Comparison of ENCODE assay signal across 25 cellular contexts in the genomic region with DNA sequence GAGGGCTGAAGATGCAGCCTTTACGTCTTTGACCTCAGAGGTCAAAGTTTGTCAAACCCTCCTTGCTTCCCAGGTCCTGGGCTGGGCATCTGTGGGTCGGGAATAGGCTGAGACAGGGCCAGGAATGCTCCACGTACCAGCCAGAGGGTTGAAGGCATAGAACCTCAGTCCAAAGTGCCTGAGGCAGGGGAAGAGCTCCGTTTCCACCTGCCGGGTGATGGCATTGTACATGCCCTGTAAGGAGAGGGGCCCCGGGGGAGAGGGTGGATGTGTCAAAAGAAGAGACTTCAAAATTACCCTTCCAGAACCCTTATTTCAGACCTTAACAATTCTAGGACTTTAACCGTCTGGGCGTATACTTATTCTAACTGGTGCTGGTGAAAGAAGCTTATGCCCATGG.
"Had no signal": no experiment of that assay in that cellular context is flagged by ENCODE, and none has a peak within 500 bp of the region (broad histone marks: within the 10 kb centered on the region; RNA-seq: fewer than 3 reads in every experiment).

No MANE protein-coding gene starts in this region.

- H3K27ac ChIP-seq: lower lobe of right lung, prostate gland, suprapubic skin, thoracic aorta, tibial artery, uterus had no signal

- DNase-seq: hippocampal formation; kidney glomerular epithelial cell; left cardiac atrium; left ventricle myocardium superior; lower lobe of right lung; mammary epithelial cell; mesenchymal stem cell; naive thymus-derived CD8-positive, alpha-beta T cell; nucleus accumbens; posterior cingulate gyrus; retina; right cardiac atrium; stimulated activated CD4-positive, alpha-beta T cell treated with anti-CD3 and anti-CD28 coated beads, Interleukin-1b, Interleukin-23, amount 100 ng/mL, for 48 hours; stimulated activated CD4-positive, alpha-beta T cell treated with anti-CD3 and anti-CD28 coated beads, Interleukin-2, amount 100 ng/mL, for 48 hours; stimulated activated CD4-positive, alpha-beta T cell treated with anti-CD3 and anti-CD28 coated beads, Interleukin-4, amount 100 ng/mL, for 4 hours; stimulated activated CD8-positive, alpha-beta memory T cell treated with anti-CD3 and anti-CD28 coated beads, Interleukin-4, amount 100 ng/mL, for 48 hours; stimulated activated naive CD8-positive, alpha-beta T cell treated with anti-CD3 and anti-CD28 coated beads, Interleukin-15, Interleukin-2, amounts not matched to agents 100 U/mL and 50 U/mL, for 24 hours; tibial artery; uterus had no signal

- H3K9me3 ChIP-seq: lower lobe of right lung, pancreas, prostate gland, suprapubic skin, thoracic aorta, tibial artery, uterus had no signal

- H3K27me3 ChIP-seq: pancreas, suprapubic skin, tibial artery, uterus had no signal

- H3K4me3 ChIP-seq: lower lobe of right lung, prostate gland, smooth muscle cell, suprapubic skin, thoracic aorta, tibial artery, uterus had no signal

- H3K4me2 ChIP-seq: smooth muscle cell had no signal

- H3K4me1 ChIP-seq: prostate gland, uterus had no signal

- H3K36me3 ChIP-seq: lower lobe of right lung, prostate gland, thoracic aorta, uterus had no signal

- ATAC-seq: left cardiac atrium; left ventricle myocardium superior; lower lobe of right lung; naive thymus-derived CD8-positive, alpha-beta T cell; right cardiac atrium; stimulated activated memory B cell treated with anti-CD40 and anti-IgM and Interleukin-4, amounts not matched to agents 10 μg/mL and 1 μg/mL and 100 μg/mL, for 72 hours; stimulated activated naive CD8-positive, alpha-beta T cell treated with anti-CD3 and anti-CD28 coated beads, Interleukin-15, Interleukin-2, amounts not matched to agents 100 U/mL and 50 U/mL, for 24 hours had no signal
